8 cellular contexts compared by ENCODE assay signal in genomic region chr14:23555882-23556699, GRCh38. TPM values are rescaled to one million over a fixed set of nuclear protein-coding genes. Genes with fewer than 3 reads are reported as not detected.
DNase-seq lines count a peak whose midpoint lies in the region; ATAC-seq and TF ChIP-seq lines count a peak whose summit lies in the region.

Gene THTPA, plus strand, starts transcription at chr14:23556271. Its CDS starts 487 bp downstream, at chr14:23556758.

- H3K36me3 Mint-ChIP-seq in osteocyte (ENCODE audit: unreplicated experiment): peaks cover 4% of the 10 kb centered on the region

- H3K79me2 ChIP-seq in SK-N-SH (ENCODE audit: insufficient read depth): peaks cover 14% of the 10 kb centered on the region; the same call in 1 of the 2 replicates

- no peaks in the 10 kb centered on the region for H3K27me3 Mint-ChIP-seq in osteocyte (ENCODE audit: unreplicated experiment)

- no peak for TF ChIP-seq RAD21 in SK-N-SH (IDR thresholded peaks at IDR 0.05; ENCODE audit: low read length)

- DNase-seq in NB4 (ENCODE audit: low read depth) (peak; percentile 88), SK-N-SH (peak; percentile 92), glomerular visceral epithelial cell (ENCODE audit: extremely low spot score) (peak; percentile 89), osteocyte (ENCODE audit: extremely low spot score, unreplicated experiment) (peak; percentile 95), thoracic aorta (ENCODE audit: low spot score) (peak; percentile 76)
- DNase-seq in activated naive CD4-positive, alpha-beta T cell treated with anti-CD3 and anti-CD28 coated beads, Interleukin-2, amount 50 U/mL, for 16 hours: peak; percentile 94

- H3K4me2 ChIP-seq in SK-N-SH: peak within 1 kb of the TSS; percentile 93

- peak within 1 kb of the TSS; percentile 76 for H2AFZ ChIP-seq in SK-N-SH (ENCODE audit: low read depth)

- H3K27ac ChIP-seq in SK-N-SH (ENCODE audit: low read depth in 2 of 2, low read length in 1 of 2): peak within 1 kb of the TSS; percentile 74 to 91
- H3K27ac ChIP-seq in thoracic aorta: peak within 1 kb of the TSS; percentile 93 to 97

- no peaks in the 10 kb centered on the region for H3K27me3 ChIP-seq in SK-N-SH (ENCODE audit: insufficient read depth)
- no peaks in the 10 kb centered on the region for H3K27me3 ChIP-seq in thoracic aorta (replicated peaks; ENCODE audit: insufficient read depth)

- no peak for TF ChIP-seq CTCF in NB4 (IDR thresholded peaks at IDR 0.05; ENCODE audit: low read depth, low read length)
- TF ChIP-seq CTCF in SK-N-SH (IDR thresholded peaks at IDR 0.05): no peak
- TF ChIP-seq CTCF in osteocyte (IDR thresholded peaks at IDR 0.05): no peak
- no peak for TF ChIP-seq CTCF in thoracic aorta (IDR thresholded peaks at IDR 0.05)

- H3F3A ChIP-seq in SK-N-SH (replicated peaks; ENCODE audit: insufficient read depth): peaks cover 4% of the 10 kb centered on the region

- H3K9me3 ChIP-seq in SK-N-SH (no peaks in the 10 kb centered on the region), thoracic aorta (no peaks in the 10 kb centered on the region)

- H3K4me3 ChIP-seq in GM08714 (ENCODE audit: low read length) (peak within 1 kb of the TSS; percentile 79), NB4 (ENCODE audit: low read depth, low read length) (peak within 1 kb of the TSS; percentile 85), SK-N-SH (ENCODE audit: low read depth in 2 of 2, low read length in 1 of 2) (peak within 1 kb of the TSS; percentile 76 to 93), thoracic aorta (peak within 1 kb of the TSS; percentile 99)

- POLR2A ChIA-PET in SK-N-SH (lab: Yijun Ruan, JAX): interaction anchor here (0.6 to 1.5 kb wide), 11 partner anchors 11 to 234 kb away, joined by 3 to 5 read pairs (median 4); partner anchors contain the start of gene JPH4

- peaks cover 27% of the 10 kb centered on the region for H3K4me1 Mint-ChIP-seq in osteocyte (ENCODE audit: unreplicated experiment)

- H4K20me1 ChIP-seq in SK-N-SH (ENCODE audit: insufficient read depth): no peaks in the 10 kb centered on the region

- 1% methylated on average over 40 of the region's 54 CpGs for WGBS in SK-N-SH (ENCODE audit: low lambda C conversion rate)

- TF ChIP-seq EP300 in SK-N-SH (IDR thresholded peaks at IDR 0.05; ENCODE audit: borderline replicate concordance in 1 of 2, low read depth in 1 of 2, low read length in 1 of 2): no peak

- H3K4me3 Mint-ChIP-seq in osteocyte (ENCODE audit: unreplicated experiment): peak within 1 kb of the TSS; percentile 96

- H3K9ac ChIP-seq in SK-N-SH: peak within 1 kb of the TSS; percentile 88

- peak; percentile 54 for TF ChIP-seq POLR2A in NB4 (IDR thresholded peaks at IDR 0.05; ENCODE audit: extremely low read depth, insufficient read length)

- H3K9me2 ChIP-seq in SK-N-SH: no peaks in the 10 kb centered on the region

- H3K36me3 ChIP-seq in SK-N-SH (replicated peaks in 1 of 2; ENCODE audit: control insufficient read depth in 1 of 2, insufficient read depth in 2 of 2, low read length in 1 of 2) (peaks cover 17 to 23% of the 10 kb centered on the region in 2 experiments), thoracic aorta (peaks cover 6% of the 10 kb centered on the region)

- H3K4me1 ChIP-seq in SK-N-SH (ENCODE audit: control insufficient read depth in 1 of 2, insufficient read depth in 2 of 2, low read depth in 1 of 2, low read length in 1 of 2): peaks cover 5 to 15% of the 10 kb centered on the region in 2 experiments; a peak in 1 of 4 replicates
- H3K4me1 ChIP-seq in thoracic aorta (ENCODE audit: control insufficient read depth in 1 of 2, low read depth in 2 of 2): peaks cover 9 to 25% of the 10 kb centered on the region in 2 donors

- peak; percentile 78 for ATAC-seq in HG02571 (IDR thresholded peaks at IDR 0.05; ENCODE audit: unreplicated experiment)
- ATAC-seq in thoracic aorta (ENCODE audit: insufficient number of reproducible peaks, low FRiP score, low read depth): peak; percentile 87

- H3K27ac Mint-ChIP-seq in osteocyte (ENCODE audit: unreplicated experiment): peak within 1 kb of the TSS; percentile 95

- CTCF ChIA-PET in SK-N-SH (lab: Yijun Ruan, JAX): interaction anchor here (1.0 to 19.5 kb wide), 7 partner anchors 14 to 79 kb away, joined by 3 to 785 read pairs (median 40); partner anchors contain the start of genes AP1G2 and NGDN

- H3K9me3 Mint-ChIP-seq in osteocyte (ENCODE audit: unreplicated experiment): no peaks in the 10 kb centered on the region

TF ChIP-seq in SK-N-SH, 30 proteins besides CTCF, POLR2A, EP300 and RAD21 (continues in another document):
- TF ChIP-seq NRF1 (IDR thresholded peaks at IDR 0.05; ENCODE audit: low read depth, low read length): no peak
- TF ChIP-seq TCF12 (IDR thresholded peaks at IDR 0.05): peak; percentile 32; the same call in 1 of the 2 replicates
- no peak for TF ChIP-seq USF1 (IDR thresholded peaks at IDR 0.05; ENCODE audit: borderline replicate concordance, low read depth)
- TF ChIP-seq ZBTB33 (IDR thresholded peaks at IDR 0.05; ENCODE audit: borderline replicate concordance, low read depth): peak; percentile 96
- peak; percentile 91 for TF ChIP-seq YY1 (IDR thresholded peaks at IDR 0.05; ENCODE audit: low read depth)
- no peak for TF ChIP-seq RXRA (IDR thresholded peaks at IDR 0.05; ENCODE audit: borderline replicate concordance, low read depth)
- TF ChIP-seq SMC3 (IDR thresholded peaks at IDR 0.05; ENCODE audit: low read depth, low read length): no peak
- no peak for TF ChIP-seq JUND (IDR thresholded peaks at IDR 0.05)
- TF ChIP-seq ELF1 (IDR thresholded peaks at IDR 0.05): peak; percentile 95
- no peak for TF ChIP-seq IRF3 (IDR thresholded peaks at IDR 0.05; ENCODE audit: low read depth, low read length)
- TF ChIP-seq RCOR1 (IDR thresholded peaks at IDR 0.05; ENCODE audit: low read length): no peak
- TF ChIP-seq EZH2phosphoT487 (IDR thresholded peaks at IDR 0.05; ENCODE audit: borderline replicate concordance, low read depth): no peak
- no peak for TF ChIP-seq TEAD4 (IDR thresholded peaks at IDR 0.05; ENCODE audit: borderline replicate concordance, insufficient read depth)
- TF ChIP-seq PBX3 (IDR thresholded peaks at IDR 0.05): no peak
- peak; percentile 84 for TF ChIP-seq MAX (IDR thresholded peaks at IDR 0.05; ENCODE audit: low read depth)
- no peak for TF ChIP-seq GATA2 (CRISPR knock-in tag; IDR thresholded peaks at IDR 0.05)
- TF ChIP-seq RFX5 (IDR thresholded peaks at IDR 0.05; ENCODE audit: low read length): no peak; the same call in 1 of the 2 replicates
- no peak for TF ChIP-seq NFIC (IDR thresholded peaks at IDR 0.05; ENCODE audit: borderline replicate concordance)
- peak; percentile 73 for TF ChIP-seq GABPA (IDR thresholded peaks at IDR 0.05; ENCODE audit: low read depth)

RNA-seq across cellular contexts. Expression of gene THTPA, which starts in this region (rescaled TPM):
- 15.5 and 16.3 TPM in 2 replicates for polyA plus RNA-seq in SK-N-SH (2012; rRNA removed)
- polyA plus RNA-seq in SK-N-SH (2012; cell fraction: cytosol; rRNA removed): 7.5 and 9.0 TPM in 2 replicates
- 43.9 and 56.7 TPM in 2 replicates for polyA plus RNA-seq in SK-N-SH (2012; cell fraction: nucleus; rRNA removed)
- total RNA-seq in osteocyte (22.3 and 25.7 TPM in 2 replicates), thoracic aorta (10 to 100 TPM; 17.8 to 30.9 TPM)

Comparison
In these comparisons a context has a peak if more than half of its experiments do, and no peak if none do; other contexts are left out.
1. Peak in every context shown above with its lines: DNase-seq, ATAC-seq, H3K4me3 ChIP-seq and H3K27ac ChIP-seq.